ENCODE assay signal across 8 cellular contexts in genomic region chr13:29594710-29595379, GRCh38. TPM values are rescaled to one million over a fixed set of nuclear protein-coding genes. Genes with fewer than 3 reads are reported as not detected.
DNase-seq lines count a peak whose midpoint lies in the region; ATAC-seq and TF ChIP-seq lines count a peak whose summit lies in the region.

No MANE protein-coding gene starts in this region.

- H3K36me3 ChIP-seq in GM23248 (ENCODE audit: low read depth): no peaks in the 10 kb centered on the region
- no peaks in the 10 kb centered on the region for H3K36me3 ChIP-seq in left lung

- no peak for TF ChIP-seq CTCF in GM12875 (IDR thresholded peaks at IDR 0.05; ENCODE audit: borderline replicate concordance, insufficient read depth, low read depth, low read length)
- no peak for TF ChIP-seq CTCF in LNCaP clone FGC (IDR thresholded peaks at IDR 0.05; ENCODE audit: control insufficient read depth, extremely low read depth, insufficient read depth)
- no peak for TF ChIP-seq CTCF in left lung (IDR thresholded peaks at IDR 0.05)

- H4K20me1 ChIP-seq in GM23248 (ENCODE audit: insufficient read depth): no peaks in the 10 kb centered on the region

- H3K4me3 ChIP-seq in GM12875 (ENCODE audit: low read depth, low read length) (peak overlapping the region; percentile 85), GM23248 (peak overlapping the region; percentile 94), LNCaP clone FGC (ENCODE audit: low read depth, low read length) (peak overlapping the region; percentile 68), left lung (peak overlapping the region; percentile 67 to 82)

- in situ Hi-C loops in GM23248 (cut with MboI): no loop called here

- H3K9me2 ChIP-seq in GM23248 (ENCODE audit: insufficient read depth): no peaks in the 10 kb centered on the region

- intact Hi-C loops in activated CD4-positive, alpha-beta T cell treated with anti-CD3 and anti-CD28 coated beads for 36 hours (cut with DNase I, micrococcal nuclease): loop anchor here (1.0 to 10.0 kb wide), 16 partner anchors 52 to 1567 kb away; partner anchors contain the start of genes HMGB1 (in 2 of the 2), UBL3 (in 2 of the 2), KATNAL1 (in 1 of the 2) and POMP (in 1 of the 2)
- intact Hi-C loops in left lung (cut with DNase I): no loop called here

- 2% methylated on average over 48 to 51 of the region's 75 CpGs for whole genome bisulfite sequencing in GM23248 (ENCODE audit: low coverage in 1 of 2, low lambda C conversion rate in 2 of 2, missing lambda C conversion rate in 2 of 2), 2 experiments

- peak overlapping the region; percentile 99 for H3K9ac ChIP-seq in GM23248

- ATAC-seq in activated CD4-positive, alpha-beta T cell treated with anti-CD3 and anti-CD28 coated beads for 36 hours: peak; percentile 47
- ATAC-seq in left lung: peak; percentile 59

- peak overlapping the region; percentile 90 for H3K4me3 Mint-ChIP-seq in activated CD4-positive, alpha-beta T cell treated with anti-CD3 and anti-CD28 coated beads for 36 hours

- peaks cover 43% of the 10 kb centered on the region for H3K4me1 Mint-ChIP-seq in activated CD4-positive, alpha-beta T cell treated with anti-CD3 and anti-CD28 coated beads for 36 hours

- peak overlapping the region; percentile 98 for H3K4me2 ChIP-seq in GM23248 (ENCODE audit: unreplicated experiment)

- H3K36me3 Mint-ChIP-seq in activated CD4-positive, alpha-beta T cell treated with anti-CD3 and anti-CD28 coated beads for 36 hours (ENCODE audit: low read depth): peaks cover 37% of the 10 kb centered on the region

- POLR2A ChIA-PET in activated CD4-positive, alpha-beta T cell treated with anti-CD3 and anti-CD28 coated beads for 36 hours (lab: Charles Lee): interaction anchor here (1.2 kb wide), 1 partner anchor 341 kb away, joined by 4 read pairs; no protein-coding TSS in a partner anchor

- H3K9me3 ChIP-seq in GM23248 (ENCODE audit: low read depth) (no peaks in the 10 kb centered on the region), left lung (no peaks in the 10 kb centered on the region)

- H3K4me1 ChIP-seq in GM23248 (ENCODE audit: insufficient read depth) (peaks cover 42% of the 10 kb centered on the region), left lung (peaks cover 0 to 16% of the 10 kb centered on the region in 2 donors)

- DNase-seq in GM23248 (peak; percentile 90), LNCaP clone FGC (ENCODE audit: low read depth) (no peak), cerebellum (ENCODE audit: low spot score) (peak; percentile 50), left lung (peak; percentile 69 to 91), NCI-H1694 treated with DMSO at 0.1 percent for 48 hours (lab: John Stamatoyannopoulos, UW) (no peak)
- DNase-seq in activated CD4-positive, alpha-beta T cell treated with anti-CD3 and anti-CD28 coated beads for 36 hours: peak; percentile 88
- DNase-seq in stimulated activated CD4-positive, alpha-beta T cell treated with anti-CD3 and anti-CD28 coated beads, Interleukin-4, amount 100 ng/mL, for 48 hours (ENCODE audit: low read depth in 2 of 2): peak; percentile 63 to 68

- peaks cover 54% of the 10 kb centered on the region for H3K79me2 ChIP-seq in GM23248 (ENCODE audit: insufficient read depth)

- H3K27me3 Mint-ChIP-seq in activated CD4-positive, alpha-beta T cell treated with anti-CD3 and anti-CD28 coated beads for 36 hours: no peaks in the 10 kb centered on the region

- no peaks in the 10 kb centered on the region for H3K9me3 Mint-ChIP-seq in activated CD4-positive, alpha-beta T cell treated with anti-CD3 and anti-CD28 coated beads for 36 hours (ENCODE audit: low read depth)

- peak overlapping the region; percentile 95 for H3K27ac Mint-ChIP-seq in activated CD4-positive, alpha-beta T cell treated with anti-CD3 and anti-CD28 coated beads for 36 hours

- H3K27ac ChIP-seq in GM23248 (peak overlapping the region; percentile 99), left lung (peak overlapping the region; percentile 73 to 84)

- no peaks in the 10 kb centered on the region for H3K27me3 ChIP-seq in GM23248 (replicated peaks; ENCODE audit: insufficient read depth)
- peaks cover 0 to 32% of the 10 kb centered on the region in 2 donors for H3K27me3 ChIP-seq in left lung

- peaks cover 37% of the 10 kb centered on the region for H3F3A ChIP-seq in GM23248 (ENCODE audit: insufficient read depth)

- CTCF ChIA-PET in activated CD4-positive, alpha-beta T cell treated with anti-CD3 and anti-CD28 coated beads for 36 hours (lab: Charles Lee): interaction anchor here (0.6 to 1.0 kb wide), 2 partner anchors 9 to 114 kb away, joined by 3 read pairs; no protein-coding TSS in a partner anchor

- H2AFZ ChIP-seq in GM23248: no peak overlapping the region

RNA-seq across cellular contexts. Expression of gene SLC7A1, which starts 0.6 kb away (rescaled TPM):
- total RNA-seq in GM23248 (2014; rRNA removed; shearing (Covaris generic)): 34.7 and 52.0 TPM in 2 replicates
- polyA plus RNA-seq in GM23248 (2016; fragmentation: Nextera tagmentation; extraction: Ambion mirVana): 37.8 and 38.6 TPM in 2 replicates
- total RNA-seq in activated CD4-positive, alpha-beta T cell treated with anti-CD3 and anti-CD28 coated beads for 36 hours: 100 to 1,000 TPM in 1 of 2 experiments, 10 to 100 TPM in 1; 91.1 to 126 TPM
- total RNA-seq in cerebellum: 32.0 TPM
- total RNA-seq in left lung: 10 to 100 TPM; 29.6 to 54.2 TPM

Comparison
In these comparisons a context has a peak if more than half of its experiments do, and no peak if none do; other contexts are left out.
1. DNase-seq: peak in GM23248 (single experiment), activated CD4-positive, alpha-beta T cell treated with anti-CD3 and anti-CD28 coated beads for 36 hours (single experiment), cerebellum (single experiment), left lung (2 of 2) and stimulated activated CD4-positive, alpha-beta T cell treated with anti-CD3 and anti-CD28 coated beads, Interleukin-4, amount 100 ng/mL, for 48 hours (2 of 2); none in LNCaP clone FGC (single experiment) and NCI-H1694 treated with DMSO at 0.1 percent for 48 hours (single experiment).
2. intact Hi-C loops: an anchor here in activated CD4-positive, alpha-beta T cell treated with anti-CD3 and anti-CD28 coated beads for 36 hours (1.0 to 10.0 kb wide); none called in left lung.
3. Peak in every context shown above with its lines, with median percentiles within 50 percentile points of each other: H3K4me3 ChIP-seq.